ENCODE assay signal across 12 cellular contexts in genomic region chr10:17984056-17984455, GRCh38. TPM values are rescaled to one million over a fixed set of nuclear protein-coding genes. Genes with fewer than 3 reads are reported as not detected.
DNase-seq lines count a peak whose midpoint lies in the region; ATAC-seq and TF ChIP-seq lines count a peak whose summit lies in the region.
"Had no signal": no experiment of that assay in that cellular context is flagged by ENCODE, and none has a peak within 500 bp of the region (broad histone marks: within the 10 kb centered on the region; RNA-seq: fewer than 3 reads in every experiment).

No MANE protein-coding gene starts in this region.

- DNase-seq in GM12865 (ENCODE audit: low read depth) (peak; percentile 74), epithelial cell of esophagus (ENCODE audit: low read depth) (peak; percentile 56), epidermal melanocyte (ENCODE audit: insufficient read length, low spot score) (no peak), UCSD-AML1 (lab: John Stamatoyannopoulos, UW; ENCODE audit: unreplicated experiment) (no peak)
- no peak for DNase-seq in activated naive CD4-positive, alpha-beta T cell treated with Interleukin-2 at 50 U/mL for 16 hours
- DNase-seq: left ventricle myocardium inferior had no signal

- H3K36me3 Mint-ChIP-seq in activated T-helper 17 cell treated with anti-CD3 and anti-CD28 coated beads, Interleukin-2, amount 50 U/mL, for 72 hours (ENCODE audit: low read depth) = no peaks in the 10 kb centered on the region
- H3K36me3 Mint-ChIP-seq: IgD-negative memory B cell had no signal

- TF ChIP-seq CTCF in GM12865 (IDR thresholded peaks at IDR 0.05; ENCODE audit: insufficient read depth, low read depth, low read length, missing control alignments) (no peak), epithelial cell of esophagus (IDR thresholded peaks at IDR 0.05; ENCODE audit: insufficient read depth, low read depth, low read length, missing control alignments) (no peak)

- H3K4me1 Mint-ChIP-seq in activated T-helper 17 cell treated with anti-CD3 and anti-CD28 coated beads, Interleukin-2, amount 50 U/mL, for 72 hours = no peaks in the 10 kb centered on the region

- H3K27me3 Mint-ChIP-seq in activated T-helper 17 cell treated with anti-CD3 and anti-CD28 coated beads, Interleukin-2, amount 50 U/mL, for 72 hours = peaks cover 5% of the 10 kb centered on the region
- H3K27me3 Mint-ChIP-seq: IgD-negative memory B cell had no signal

- H3K4me3 Mint-ChIP-seq in activated T-helper 17 cell treated with anti-CD3 and anti-CD28 coated beads, Interleukin-2, amount 50 U/mL, for 72 hours = no peak overlapping the region
- H3K4me3 Mint-ChIP-seq: IgD-negative memory B cell; T-helper 2 cell treated with Interferon-gamma antibody and Interleukin-4, amounts not matched to agents 5 μg/mL and 100 μg/mL, for 36 hours had no signal

- H3K4me3 ChIP-seq in GM12865 (ENCODE audit: low read depth, low read length) (no peak overlapping the region), epithelial cell of esophagus (ENCODE audit: low read length) (no peak overlapping the region)
- H3K4me3 ChIP-seq: cardiac muscle cell, left ventricle myocardium inferior had no signal

- no peak overlapping the region for H3K27ac Mint-ChIP-seq in activated T-helper 17 cell treated with anti-CD3 and anti-CD28 coated beads, Interleukin-2, amount 50 U/mL, for 72 hours
- H3K27ac Mint-ChIP-seq: IgD-negative memory B cell; T-helper 2 cell treated with Interferon-gamma antibody and Interleukin-4, amounts not matched to agents 5 μg/mL and 100 μg/mL, for 36 hours had no signal

- peaks cover 4% of the 10 kb centered on the region for H3K9me3 Mint-ChIP-seq in activated T-helper 17 cell treated with anti-CD3 and anti-CD28 coated beads, Interleukin-2, amount 50 U/mL, for 72 hours
- H3K9me3 Mint-ChIP-seq: T-helper 2 cell treated with Interferon-gamma antibody and Interleukin-4, amounts not matched to agents 5 μg/mL and 100 μg/mL, for 36 hours had no signal

- peak; percentile 80 for ATAC-seq in GM21737 (IDR thresholded peaks at IDR 0.05; ENCODE audit: unreplicated experiment)
- peak; percentile 78 for ATAC-seq in HG03521 (IDR thresholded peaks at IDR 0.05; ENCODE audit: unreplicated experiment)
- ATAC-seq in activated T-helper 17 cell treated with anti-CD3 and anti-CD28 coated beads, Interleukin-2, amount 50 U/mL, for 72 hours (replicated peaks) = no peak

RNA-seq across cellular contexts. Expression of gene SLC39A12, which starts 32.3 kb away (rescaled TPM):
- total RNA-seq in activated T-helper 17 cell treated with anti-CD3 and anti-CD28 coated beads, Interleukin-2, amount 50 U/mL, for 72 hours = not detected
- total RNA-seq: left ventricle myocardium inferior had no signal

Comparison
In these comparisons a context has a peak if more than half of its experiments do, and no peak if none do; other contexts are left out.
1. DNase-seq: peak in GM12865 (single experiment) and epithelial cell of esophagus (single experiment); none in epidermal melanocyte (single experiment), UCSD-AML1 (single experiment) and activated naive CD4-positive, alpha-beta T cell treated with Interleukin-2 at 50 U/mL for 16 hours (single experiment).